ENCODE assay signal across 15 cellular contexts in the genomic region with DNA sequence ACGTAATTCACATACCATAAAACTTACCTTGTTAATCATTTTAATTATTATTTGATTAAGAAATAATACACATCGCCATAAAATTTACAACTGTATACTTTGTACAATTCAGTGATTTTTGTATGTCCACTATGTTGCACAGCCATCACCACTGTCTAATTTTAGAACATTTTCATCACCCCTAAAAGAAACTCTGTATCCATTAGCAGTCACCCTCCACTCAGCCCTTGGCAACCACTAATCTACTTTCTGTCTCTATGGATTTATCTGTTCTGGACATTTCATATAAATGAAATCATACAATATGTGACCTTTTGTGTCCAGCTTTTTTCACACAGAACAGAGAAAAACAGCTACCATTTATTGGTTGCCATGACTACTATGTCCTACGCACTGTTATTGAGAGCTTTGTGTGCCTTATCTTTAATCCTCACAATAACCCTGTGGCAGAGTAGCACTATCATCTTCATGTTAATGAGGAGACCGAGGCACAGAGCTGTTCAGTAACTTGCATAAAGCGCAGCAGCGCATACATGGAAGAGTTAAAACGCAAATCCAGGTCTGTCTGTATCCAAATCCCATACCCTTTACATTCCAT.
DNase-seq lines count a peak whose midpoint lies in the region; ATAC-seq and TF ChIP-seq lines count a peak whose summit lies in the region.
"Had no signal": no experiment of that assay in that cellular context is flagged by ENCODE, and none has a peak within 500 bp of the region (broad histone marks: within the 10 kb centered on the region; RNA-seq: fewer than 3 reads in every experiment).

No MANE protein-coding gene starts in this region.

- H3K9me2 ChIP-seq in neural cell (ENCODE audit: insufficient read depth, low read length) = no peaks in the 10 kb centered on the region

- WGBS in esophagus muscularis mucosa = 61% methylated on average over 7 of the region's 7 CpGs

- H3K9me3 ChIP-seq in endocrine pancreas (ENCODE audit: control insufficient read depth, low read length) (no peaks in the 10 kb centered on the region), neural cell (ENCODE audit: low read length) (no peaks in the 10 kb centered on the region), esophagus muscularis mucosa (no peaks in the 10 kb centered on the region)

- H3K27ac ChIP-seq in neural cell (ENCODE audit: low read length) = peak overlapping the region; percentile 67
- H3K27ac ChIP-seq in esophagus muscularis mucosa (replicated peaks in 1 of 4) = no peak overlapping the region
- H3K27ac ChIP-seq: C4-2B, HL-60 had no signal

- H3K4me2 ChIP-seq in neural cell (ENCODE audit: low read length) = no peak overlapping the region
- H3K4me2 ChIP-seq: GM23338 had no signal

- H3F3A ChIP-seq in neural cell (ENCODE audit: insufficient read depth, low read length, poor library complexity, severe bottlenecking) = no peaks in the 10 kb centered on the region

- TF ChIP-seq POLR2A in esophagus muscularis mucosa (IDR thresholded peaks at IDR 0.05; ENCODE audit: low read depth) = no peak

- H3K79me2 ChIP-seq in neural cell (replicated peaks; ENCODE audit: insufficient read depth, low read length) = no peaks in the 10 kb centered on the region

- H3K9ac ChIP-seq in endocrine pancreas (ENCODE audit: control insufficient read depth, insufficient read depth, low read length) = no peak overlapping the region
- peak overlapping the region; percentile 38 for H3K9ac ChIP-seq in neural cell (ENCODE audit: low read length)

- no peak for ATAC-seq in GM21367 (IDR thresholded peaks at IDR 0.05; ENCODE audit: unreplicated experiment)
- ATAC-seq: GM12878, GM23338 had no signal

- H3K36me3 ChIP-seq in endocrine pancreas (ENCODE audit: control insufficient read depth, insufficient read depth, low read length) = no peaks in the 10 kb centered on the region
- H3K36me3 ChIP-seq in neural cell (ENCODE audit: insufficient read depth, low read length) = no peaks in the 10 kb centered on the region
- no peaks in the 10 kb centered on the region for H3K36me3 ChIP-seq in esophagus muscularis mucosa

- no peak for TF ChIP-seq RAD21 in neural cell (conservative IDR thresholded peaks at IDR 0.05)

- no peak overlapping the region for H2AFZ ChIP-seq in neural cell (ENCODE audit: low read depth, low read length)
- H2AFZ ChIP-seq: GM23338 had no signal

- H4K20me1 ChIP-seq in neural cell (ENCODE audit: insufficient read depth) = no peaks in the 10 kb centered on the region

- intact Hi-C loops in esophagus muscularis mucosa (cut with DNase I) = loop anchor here (5.0 kb wide), 1 partner anchor 77 kb away; no protein-coding TSS in a partner anchor

- peaks cover 5% of the 10 kb centered on the region for H3K4me1 ChIP-seq in endocrine pancreas (ENCODE audit: control insufficient read depth, insufficient read depth, low read length)
- H3K4me1 ChIP-seq in esophagus muscularis mucosa = no peaks in the 10 kb centered on the region

- TF ChIP-seq EP300 in neural cell (conservative IDR thresholded peaks at IDR 0.05; ENCODE audit: poor library complexity, severe bottlenecking) (peak; percentile 18), esophagus muscularis mucosa (IDR thresholded peaks at IDR 0.05) (no peak)

- H3K4me3 ChIP-seq in endocrine pancreas (ENCODE audit: control insufficient read depth, insufficient read depth, low read length) = peak overlapping the region; percentile 19
- H3K4me3 ChIP-seq in neural cell (ENCODE audit: low read length) = no peak overlapping the region
- H3K4me3 ChIP-seq in esophagus muscularis mucosa = no peak overlapping the region
- H3K4me3 ChIP-seq: GM12878, GM23338 had no signal

- DNase-seq in NCI-H2227 (lab: John Stamatoyannopoulos, UW; ENCODE audit: unreplicated experiment) (peak; percentile 17), NCI-H2227 treated with DMSO at 0.1 percent for 48 hours (lab: John Stamatoyannopoulos, UW) (no peak), SK-MEL-5 (ENCODE audit: low read depth, low spot score) (peak; percentile 7), esophagus muscularis mucosa (ENCODE audit: extremely low spot score) (no peak)
- DNase-seq: 8988T; CD4-positive, alpha-beta memory T cell; DMS79; H7 had no signal

- in situ Hi-C loops in SK-MEL-5 (cut with HindIII; ENCODE audit: low pct_unique_long_range_greater_than_20kb, low sequenced_read_pairs) = no loop called here

- TF ChIP-seq CTCF in neural cell (IDR thresholded peaks at IDR 0.05; ENCODE audit: poor library complexity, severe bottlenecking) (no peak), esophagus muscularis mucosa (IDR thresholded peaks at IDR 0.05) (no peak)

- H3K27me3 ChIP-seq in endocrine pancreas (ENCODE audit: control insufficient read depth, insufficient read depth, low read length) = no peaks in the 10 kb centered on the region
- no peaks in the 10 kb centered on the region for H3K27me3 ChIP-seq in neural cell (ENCODE audit: insufficient read depth, low read depth, low read length)
- H3K27me3 ChIP-seq in esophagus muscularis mucosa = peaks cover 0 to 6% (median 0%) of the 10 kb centered on the region in 4 donors

TF ChIP-seq in neural cell, 6 proteins besides CTCF, POLR2A, EP300 and RAD21:
- no peak for TF ChIP-seq TAF1 (IDR thresholded peaks at IDR 0.05; ENCODE audit: low read depth)

Comparison
In these comparisons a context has a peak if more than half of its experiments do, and no peak if none do; other contexts are left out.
1. DNase-seq: peak in NCI-H2227 (single experiment) and SK-MEL-5 (single experiment); none in NCI-H2227 treated with DMSO at 0.1 percent for 48 hours (single experiment) and esophagus muscularis mucosa (single experiment).